ENCODE assay signal across 8 cellular contexts in the genomic region with DNA sequence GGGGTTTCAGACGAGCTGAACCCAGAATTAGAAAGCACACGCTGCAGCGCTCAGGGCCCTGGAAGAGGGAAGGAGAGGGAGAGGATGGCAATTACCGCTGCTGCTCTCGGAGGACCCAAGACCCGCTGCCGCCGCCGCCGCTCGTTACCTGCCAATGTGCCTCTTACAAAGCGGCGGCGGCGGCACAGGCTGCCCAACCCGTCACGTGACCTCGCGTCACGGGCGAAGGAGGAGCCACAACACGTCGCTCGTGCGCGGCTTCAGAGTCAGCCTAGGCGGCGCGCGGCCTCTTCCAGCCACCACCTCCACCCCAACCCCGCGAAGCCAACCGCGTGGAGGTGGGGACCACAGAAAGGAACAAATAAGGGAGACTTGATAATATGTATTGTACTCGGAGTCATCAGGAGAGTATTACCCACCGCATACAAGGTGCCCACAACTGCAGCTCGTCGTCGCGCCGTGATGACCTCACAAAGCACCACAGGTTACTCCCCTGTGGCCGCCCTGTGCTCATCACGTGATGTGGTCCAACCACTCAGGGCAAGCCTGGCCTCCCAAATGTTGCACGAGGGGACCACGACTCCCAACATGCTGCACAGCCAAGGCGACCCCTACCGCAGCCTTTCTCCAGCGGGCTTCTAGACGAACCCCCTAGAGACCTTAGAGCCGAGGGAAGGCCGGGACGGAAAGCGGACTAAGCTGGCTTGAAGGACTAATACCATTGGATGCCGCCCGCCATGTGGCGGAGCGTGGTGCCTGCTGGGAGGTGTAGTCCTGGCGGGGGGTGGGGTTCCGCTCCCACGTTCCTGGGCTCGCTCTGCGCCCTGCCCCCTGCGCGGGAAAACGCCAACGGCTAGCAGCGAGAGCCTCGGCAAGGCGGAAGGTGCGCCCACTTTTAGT. TPM values are rescaled to one million over a fixed set of nuclear protein-coding genes. Genes with fewer than 3 reads are reported as not detected.
DNase-seq lines count a peak whose midpoint lies in the region; TF ChIP-seq lines count a peak whose summit lies in the region.

A gene with protein sequence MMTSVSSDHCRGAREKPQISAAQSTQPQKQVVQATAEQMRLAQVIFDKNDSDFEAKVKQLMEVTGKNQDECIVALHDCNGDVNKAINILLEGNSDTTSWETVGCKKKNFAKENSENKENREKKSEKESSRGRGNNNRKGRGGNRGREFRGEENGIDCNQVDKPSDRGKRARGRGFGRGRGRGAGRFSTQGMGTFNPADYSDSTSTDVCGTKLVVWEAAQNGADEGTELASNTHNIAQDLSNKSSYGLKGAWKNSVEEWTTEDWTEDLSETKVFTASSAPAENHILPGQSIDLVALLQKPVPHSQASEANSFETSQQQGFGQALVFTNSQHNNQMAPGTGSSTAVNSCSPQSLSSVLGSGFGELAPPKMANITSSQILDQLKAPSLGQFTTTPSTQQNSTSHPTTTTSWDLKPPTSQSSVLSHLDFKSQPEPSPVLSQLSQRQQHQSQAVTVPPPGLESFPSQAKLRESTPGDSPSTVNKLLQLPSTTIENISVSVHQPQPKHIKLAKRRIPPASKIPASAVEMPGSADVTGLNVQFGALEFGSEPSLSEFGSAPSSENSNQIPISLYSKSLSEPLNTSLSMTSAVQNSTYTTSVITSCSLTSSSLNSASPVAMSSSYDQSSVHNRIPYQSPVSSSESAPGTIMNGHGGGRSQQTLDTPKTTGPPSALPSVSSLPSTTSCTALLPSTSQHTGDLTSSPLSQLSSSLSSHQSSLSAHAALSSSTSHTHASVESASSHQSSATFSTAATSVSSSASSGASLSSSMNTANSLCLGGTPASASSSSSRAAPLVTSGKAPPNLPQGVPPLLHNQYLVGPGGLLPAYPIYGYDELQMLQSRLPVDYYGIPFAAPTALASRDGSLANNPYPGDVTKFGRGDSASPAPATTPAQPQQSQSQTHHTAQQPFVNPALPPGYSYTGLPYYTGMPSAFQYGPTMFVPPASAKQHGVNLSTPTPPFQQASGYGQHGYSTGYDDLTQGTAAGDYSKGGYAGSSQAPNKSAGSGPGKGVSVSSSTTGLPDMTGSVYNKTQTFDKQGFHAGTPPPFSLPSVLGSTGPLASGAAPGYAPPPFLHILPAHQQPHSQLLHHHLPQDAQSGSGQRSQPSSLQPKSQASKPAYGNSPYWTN (minus strand): TSS at position 158 of the 900 bp plus-strand sequence. CDS start 31,739 bp downstream, outside the sequence.

- H3K4me3 ChIP-seq in H7 (ENCODE audit: insufficient read depth, low read depth, low read length) = peak within 1 kb of the TSS; percentile 95
- H3K4me3 ChIP-seq in neural cell (ENCODE audit: low read length) = peak within 1 kb of the TSS; percentile 85
- peak within 1 kb of the TSS; percentile 83 to 89 (median 84) for H3K4me3 ChIP-seq in stomach

- no peaks in the 10 kb centered on the region for H3K27me3 ChIP-seq in H7 (ENCODE audit: control insufficient read depth, insufficient read depth, low read length)
- H3K27me3 ChIP-seq in neural cell (ENCODE audit: insufficient read depth, low read depth, low read length) = no peaks in the 10 kb centered on the region
- H3K27me3 ChIP-seq in stomach = no peaks in the 10 kb centered on the region

- H3K9me2 ChIP-seq in neural cell (ENCODE audit: insufficient read depth, low read length) = no peaks in the 10 kb centered on the region

- no peaks in the 10 kb centered on the region for H4K20me1 ChIP-seq in neural cell (ENCODE audit: insufficient read depth)

- TF ChIP-seq POLR2A in stomach (IDR thresholded peaks at IDR 0.05) = peak in 2 of 4 donors; percentile 49 to 87

- TF ChIP-seq RAD21 in neural cell (conservative IDR thresholded peaks at IDR 0.05) = no peak

- H3K79me2 ChIP-seq in neural cell (replicated peaks; ENCODE audit: insufficient read depth, low read length) = peaks cover 43% of the 10 kb centered on the region

- H3K4me1 ChIP-seq in stomach = peaks cover 17 to 47% (median 39%) of the 10 kb centered on the region in 4 donors

- DNase-seq in ELR (ENCODE audit: low read depth) (peak; percentile 97), H7 (peak; percentile 96), M059J (ENCODE audit: low read depth) (peak; percentile 97), SHP77 (lab: John Stamatoyannopoulos, UW) (peak; percentile 82 to 84), fibroblast of the conjunctiva (ENCODE audit: low read depth) (peak; percentile 93), stomach (peak; percentile 99)
- DNase-seq in activated effector memory CD4-positive, alpha-beta T cell treated with anti-CD3 and anti-CD28 coated beads, Interleukin-2, amount 50 U/mL, for 16 hours = peak; percentile 99

- H3K9me3 ChIP-seq in neural cell (ENCODE audit: low read length) (no peaks in the 10 kb centered on the region), stomach (no peaks in the 10 kb centered on the region)

- intact Hi-C loops in stomach (cut with DNase I; ENCODE audit: low total_unique reads) = no loop called here

- peak within 1 kb of the TSS; percentile 95 for H3K27ac ChIP-seq in neural cell (ENCODE audit: low read length)
- H3K27ac ChIP-seq in stomach = peak within 1 kb of the TSS; percentile 84 to 95 (median 93)

- peak within 1 kb of the TSS; percentile 96 for H3K9ac ChIP-seq in neural cell (ENCODE audit: low read length)

- no peaks in the 10 kb centered on the region for H3K36me3 ChIP-seq in H7 (replicated peaks; ENCODE audit: control insufficient read depth, insufficient read depth, low read length)
- H3K36me3 ChIP-seq in neural cell (ENCODE audit: insufficient read depth, low read length) = no peaks in the 10 kb centered on the region
- peaks cover 0 to 7% (median 6%) of the 10 kb centered on the region in 4 donors for H3K36me3 ChIP-seq in stomach

- TF ChIP-seq EP300 in neural cell (conservative IDR thresholded peaks at IDR 0.05; ENCODE audit: poor library complexity, severe bottlenecking) (peak; percentile 88), stomach (IDR thresholded peaks at IDR 0.05) (peak; percentile 26)

- TF ChIP-seq CTCF in neural cell (IDR thresholded peaks at IDR 0.05; ENCODE audit: poor library complexity, severe bottlenecking) (peak; percentile 47), stomach (IDR thresholded peaks at IDR 0.05) (peak in 1 of 7 experiments; percentile 16)

- 0 to 1% (median 0%) methylated on average over 46 to 70 of the region's 70 CpGs for WGBS in stomach, 5 donors

- peak within 1 kb of the TSS; percentile 87 for H3K4me2 ChIP-seq in neural cell (ENCODE audit: low read length)

- peak within 1 kb of the TSS; percentile 77 for H2AFZ ChIP-seq in neural cell (ENCODE audit: low read depth, low read length)

- no peaks in the 10 kb centered on the region for H3F3A ChIP-seq in neural cell (ENCODE audit: insufficient read depth, low read length, poor library complexity, severe bottlenecking)

TF ChIP-seq in neural cell, 6 proteins besides CTCF, POLR2A, EP300 and RAD21:
- TF ChIP-seq TAF1 (IDR thresholded peaks at IDR 0.05; ENCODE audit: low read depth) = peak; percentile 98
- no peak for TF ChIP-seq EZH2 (IDR thresholded peaks at IDR 0.05; ENCODE audit: borderline replicate concordance, insufficient read depth, low read length, poor library complexity, severe bottlenecking)
- no peak for TF ChIP-seq SMC3 (conservative IDR thresholded peaks at IDR 0.05; ENCODE audit: poor library complexity)
- peak; percentile 91 for TF ChIP-seq POLR2AphosphoS5 (IDR thresholded peaks at IDR 0.05)
- TF ChIP-seq, protein P1, sequence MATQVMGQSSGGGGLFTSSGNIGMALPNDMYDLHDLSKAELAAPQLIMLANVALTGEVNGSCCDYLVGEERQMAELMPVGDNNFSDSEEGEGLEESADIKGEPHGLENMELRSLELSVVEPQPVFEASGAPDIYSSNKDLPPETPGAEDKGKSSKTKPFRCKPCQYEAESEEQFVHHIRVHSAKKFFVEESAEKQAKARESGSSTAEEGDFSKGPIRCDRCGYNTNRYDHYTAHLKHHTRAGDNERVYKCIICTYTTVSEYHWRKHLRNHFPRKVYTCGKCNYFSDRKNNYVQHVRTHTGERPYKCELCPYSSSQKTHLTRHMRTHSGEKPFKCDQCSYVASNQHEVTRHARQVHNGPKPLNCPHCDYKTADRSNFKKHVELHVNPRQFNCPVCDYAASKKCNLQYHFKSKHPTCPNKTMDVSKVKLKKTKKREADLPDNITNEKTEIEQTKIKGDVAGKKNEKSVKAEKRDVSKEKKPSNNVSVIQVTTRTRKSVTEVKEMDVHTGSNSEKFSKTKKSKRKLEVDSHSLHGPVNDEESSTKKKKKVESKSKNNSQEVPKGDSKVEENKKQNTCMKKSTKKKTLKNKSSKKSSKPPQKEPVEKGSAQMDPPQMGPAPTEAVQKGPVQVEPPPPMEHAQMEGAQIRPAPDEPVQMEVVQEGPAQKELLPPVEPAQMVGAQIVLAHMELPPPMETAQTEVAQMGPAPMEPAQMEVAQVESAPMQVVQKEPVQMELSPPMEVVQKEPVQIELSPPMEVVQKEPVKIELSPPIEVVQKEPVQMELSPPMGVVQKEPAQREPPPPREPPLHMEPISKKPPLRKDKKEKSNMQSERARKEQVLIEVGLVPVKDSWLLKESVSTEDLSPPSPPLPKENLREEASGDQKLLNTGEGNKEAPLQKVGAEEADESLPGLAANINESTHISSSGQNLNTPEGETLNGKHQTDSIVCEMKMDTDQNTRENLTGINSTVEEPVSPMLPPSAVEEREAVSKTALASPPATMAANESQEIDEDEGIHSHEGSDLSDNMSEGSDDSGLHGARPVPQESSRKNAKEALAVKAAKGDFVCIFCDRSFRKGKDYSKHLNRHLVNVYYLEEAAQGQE (IDR thresholded peaks at IDR 0.05; ENCODE audit: borderline replicate concordance) = peak; percentile 95
- peak; percentile 97 for TF ChIP-seq MXI1 (conservative IDR thresholded peaks at IDR 0.05; ENCODE audit: poor library complexity, severe bottlenecking)

RNA-seq across cellular contexts. Expression of the gene that starts here (rescaled TPM):
- total RNA-seq in H7 (2014; rRNA removed; shearing (Covaris generic)) = 20.8 and 24.8 TPM in 2 replicates
- 9.4 and 15.2 TPM in 2 replicates for total RNA-seq in M059J (2014; rRNA removed; shearing (Covaris generic))
- 9.1 and 9.2 TPM in 2 replicates for polyA plus RNA-seq in neural cell
- 60.9 and 64.9 TPM in 2 replicates for polyA minus RNA-seq in neural cell
- 10 to 100 TPM; 11.6 to 82.9 (median 37.1) TPM for total RNA-seq in stomach
- polyA plus RNA-seq in stomach = 10 to 100 TPM in 2 of 3 donors, 1 to 10 TPM in 1; 7.0 to 12.5 (median 10.1) TPM

Comparison
In these comparisons a context has a peak if more than half of its experiments do, and no peak if none do; other contexts are left out.
1. Peak in every context shown above with its lines: DNase-seq, H3K4me3 ChIP-seq and H3K27ac ChIP-seq.